Comparison of ENCODE assay signal across 1 cellular context in genomic region chr12:1812650-1813302, GRCh38.
TF ChIP-seq lines count a peak whose summit lies in the region.

No MANE protein-coding gene starts in this region.

TF ChIP-seq in HepG2, 621 proteins besides CTCF, POLR2A, EP300 and RAD21 (continued from another document):
- no peak for TF ChIP-seq POGZ (CRISPR knock-in tag; IDR thresholded peaks at IDR 0.05)
- TF ChIP-seq ARNT (IDR thresholded peaks at IDR 0.05): no peak
- no peak for TF ChIP-seq ZNF678 (CRISPR knock-in tag; IDR thresholded peaks at IDR 0.05)
- TF ChIP-seq SP1 (IDR thresholded peaks at IDR 0.05): no peak
- no peak for TF ChIP-seq SP1 (CRISPR knock-in tag; IDR thresholded peaks at IDR 0.05)
- TF ChIP-seq CENPX (CRISPR knock-in tag; IDR thresholded peaks at IDR 0.05): no peak
- peak; percentile 98 for TF ChIP-seq NR2F6 (IDR thresholded peaks at IDR 0.05)
- peak; percentile 98 for TF ChIP-seq NR2F6 (CRISPR knock-in tag; IDR thresholded peaks at IDR 0.05)
- TF ChIP-seq ZBTB44 (CRISPR knock-in tag; IDR thresholded peaks at IDR 0.05): no peak
- no peak for TF ChIP-seq RBFOX2 (IDR thresholded peaks at IDR 0.05; ENCODE audit: low read depth, low read length)
- no peak for TF ChIP-seq ZBTB8A (CRISPR knock-in tag; IDR thresholded peaks at IDR 0.05; ENCODE audit: borderline replicate concordance, low read depth)
- no peak for TF ChIP-seq ZNF598 (CRISPR knock-in tag; IDR thresholded peaks at IDR 0.05; ENCODE audit: borderline replicate concordance)
- no peak for TF ChIP-seq GZF1 (CRISPR knock-in tag; IDR thresholded peaks at IDR 0.05)
- TF ChIP-seq HINFP (CRISPR knock-in tag; IDR thresholded peaks at IDR 0.05; ENCODE audit: low read depth): no peak
- TF ChIP-seq HNRNPL (IDR thresholded peaks at IDR 0.05; ENCODE audit: low read depth, low read length): no peak
- TF ChIP-seq UBTF (CRISPR knock-in tag; IDR thresholded peaks at IDR 0.05): peak; percentile 28; the same call in 1 of the 2 replicates
- TF ChIP-seq ZNF777 (CRISPR knock-in tag; IDR thresholded peaks at IDR 0.05): no peak
- TF ChIP-seq NFE2 (CRISPR knock-in tag; IDR thresholded peaks at IDR 0.05): no peak
- peak; percentile 62; the same call in 1 of the 2 replicates for TF ChIP-seq THRA (CRISPR knock-in tag; IDR thresholded peaks at IDR 0.05; ENCODE audit: borderline replicate concordance)
- TF ChIP-seq ZNF883 (CRISPR knock-in tag; IDR thresholded peaks at IDR 0.05; ENCODE audit: not compliant biosample characterization): no peak
- TF ChIP-seq SUZ12 (IDR thresholded peaks at IDR 0.05; ENCODE audit: low read depth, low read length): no peak
- no peak for TF ChIP-seq ZSCAN5A (CRISPR knock-in tag; IDR thresholded peaks at IDR 0.05; ENCODE audit: borderline replicate concordance)
